Comparison of ENCODE assay signal across 16 cellular contexts in genomic region chr3:150314248-150315027, GRCh38.
DNase-seq lines count a peak whose midpoint lies in the region; ATAC-seq and TF ChIP-seq lines count a peak whose summit lies in the region.
"Had no signal": no experiment of that assay in that cellular context is flagged by ENCODE, and none has a peak within 500 bp of the region (broad histone marks: within the 10 kb centered on the region; RNA-seq: fewer than 3 reads in every experiment).

No MANE protein-coding gene starts in this region.

- H3K4me1 ChIP-seq in esophagus (ENCODE audit: control insufficient read depth in 2 of 2, insufficient read depth in 2 of 2, low read length in 1 of 2), result peaks cover 0 to 2% of the 10 kb centered on the region in 2 donors
- H3K4me1 ChIP-seq in adrenal gland (replicated peaks in 1 of 2), result no peaks in the 10 kb centered on the region

- 36 to 48% methylated on average over 5 of the region's 5 CpGs for WGBS in esophagus, 2 donors
- 61 to 70% (median 63%) methylated on average over 5 of the region's 5 CpGs for WGBS in adrenal gland, 4 donors

- no peaks in the 10 kb centered on the region for H3K27me3 ChIP-seq in esophagus (ENCODE audit: control insufficient read depth in 1 of 2, insufficient read depth in 2 of 2, low read length in 2 of 2)
- H3K27me3 ChIP-seq in adrenal gland, result no peaks in the 10 kb centered on the region

- H3K27ac ChIP-seq in esophagus (ENCODE audit: low read depth in 2 of 2, low read length in 1 of 2), result peak overlapping the region; percentile 54 to 58
- H3K27ac ChIP-seq in adrenal gland, result no peak overlapping the region
- H3K27ac ChIP-seq: psoas muscle had no signal

- ATAC-seq in HG03565 (IDR thresholded peaks at IDR 0.05; ENCODE audit: unreplicated experiment) (no peak), HG02973 (IDR thresholded peaks at IDR 0.05; ENCODE audit: unreplicated experiment) (no peak)
- ATAC-seq: psoas muscle had no signal

- H3K4me3 Mint-ChIP-seq in nephron, result no peak overlapping the region
- H3K4me3 Mint-ChIP-seq: activated B cell treated with CpG ODN at 0.5 μM for 24 hours had no signal

- intact Hi-C loops in adrenal gland (cut with DNase I), result no loop called here

- no peaks in the 10 kb centered on the region for H3K27me3 Mint-ChIP-seq in nephron (ENCODE audit: low read depth)

- H3K9me3 Mint-ChIP-seq in nephron, result peaks cover 4% of the 10 kb centered on the region
- H3K9me3 Mint-ChIP-seq: activated B cell treated with CpG ODN at 0.5 μM for 24 hours had no signal

- DNase-seq in DMS53 treated with DMSO at 0.1 percent for 48 hours (lab: John Stamatoyannopoulos, UW; ENCODE audit: unreplicated experiment), result peak; percentile 78
- peak; percentile 34 for DNase-seq in NCI-H146 treated with DMSO at 0.1 percent for 48 hours (lab: John Stamatoyannopoulos, UW; ENCODE audit: unreplicated experiment)
- DNase-seq in middle frontal gyrus (ENCODE audit: extremely low spot score, low spot score), result no peak
- DNase-seq in adrenal gland, result no peak
- DNase-seq: activated B cell treated with CpG ODN at 0.5 μM for 24 hours; activated gamma-delta T cell treated with Interleukin-2 at 50 U/mL for 16 hours; H7; Kasumi-1; NCI-H2081; psoas muscle; stimulated activated CD4-positive, alpha-beta T cell treated with anti-CD3 and anti-CD28 coated beads, Interleukin-15, amount 100 ng/mL, for 24 hours; substantia nigra had no signal

- peak overlapping the region; percentile 22 to 78 (median 67) for H3K27ac Mint-ChIP-seq in nephron
- H3K27ac Mint-ChIP-seq: activated B cell treated with CpG ODN at 0.5 μM for 24 hours had no signal

- H3K36me3 Mint-ChIP-seq in nephron (ENCODE audit: low read depth), result no peaks in the 10 kb centered on the region

- H3K36me3 ChIP-seq in esophagus (ENCODE audit: control insufficient read depth in 2 of 2, insufficient read depth in 2 of 2, low read length in 1 of 2), result no peaks in the 10 kb centered on the region
- H3K36me3 ChIP-seq in adrenal gland (replicated peaks in 1 of 2), result no peaks in the 10 kb centered on the region

- no peak for TF ChIP-seq POLR2A in adrenal gland (IDR thresholded peaks at IDR 0.05)

- TF ChIP-seq CTCF in nephron (IDR thresholded peaks at IDR 0.05; ENCODE audit: unreplicated experiment in 3 of 3), result no peak
- TF ChIP-seq CTCF in adrenal gland (IDR thresholded peaks at IDR 0.05), result no peak

- H3K9me3 ChIP-seq in esophagus (ENCODE audit: control insufficient read depth in 2 of 2, insufficient read depth in 1 of 2, low read depth in 1 of 2, low read length in 1 of 2) (no peaks in the 10 kb centered on the region), adrenal gland (replicated peaks in 1 of 3) (no peaks in the 10 kb centered on the region)
- H3K9me3 ChIP-seq: psoas muscle had no signal

- peaks cover 34% of the 10 kb centered on the region for H3K4me1 Mint-ChIP-seq in nephron
- H3K4me1 Mint-ChIP-seq: activated B cell treated with CpG ODN at 0.5 μM for 24 hours had no signal

- H3K4me3 ChIP-seq in esophagus (ENCODE audit: low read depth in 1 of 2, low read length in 2 of 2) (no peak overlapping the region), adrenal gland (no peak overlapping the region)
- H3K4me3 ChIP-seq: psoas muscle had no signal

Comparison
In these comparisons a context has a peak if more than half of its experiments do, and no peak if none do; other contexts are left out.
1. DNase-seq: peak in DMS53 treated with DMSO at 0.1 percent for 48 hours (single experiment) and NCI-H146 treated with DMSO at 0.1 percent for 48 hours (single experiment); none in middle frontal gyrus (single experiment) and adrenal gland (0 of 7).
2. H3K27ac ChIP-seq: peak in esophagus (2 of 2); none in adrenal gland (0 of 5).